In the genomic region with DNA sequence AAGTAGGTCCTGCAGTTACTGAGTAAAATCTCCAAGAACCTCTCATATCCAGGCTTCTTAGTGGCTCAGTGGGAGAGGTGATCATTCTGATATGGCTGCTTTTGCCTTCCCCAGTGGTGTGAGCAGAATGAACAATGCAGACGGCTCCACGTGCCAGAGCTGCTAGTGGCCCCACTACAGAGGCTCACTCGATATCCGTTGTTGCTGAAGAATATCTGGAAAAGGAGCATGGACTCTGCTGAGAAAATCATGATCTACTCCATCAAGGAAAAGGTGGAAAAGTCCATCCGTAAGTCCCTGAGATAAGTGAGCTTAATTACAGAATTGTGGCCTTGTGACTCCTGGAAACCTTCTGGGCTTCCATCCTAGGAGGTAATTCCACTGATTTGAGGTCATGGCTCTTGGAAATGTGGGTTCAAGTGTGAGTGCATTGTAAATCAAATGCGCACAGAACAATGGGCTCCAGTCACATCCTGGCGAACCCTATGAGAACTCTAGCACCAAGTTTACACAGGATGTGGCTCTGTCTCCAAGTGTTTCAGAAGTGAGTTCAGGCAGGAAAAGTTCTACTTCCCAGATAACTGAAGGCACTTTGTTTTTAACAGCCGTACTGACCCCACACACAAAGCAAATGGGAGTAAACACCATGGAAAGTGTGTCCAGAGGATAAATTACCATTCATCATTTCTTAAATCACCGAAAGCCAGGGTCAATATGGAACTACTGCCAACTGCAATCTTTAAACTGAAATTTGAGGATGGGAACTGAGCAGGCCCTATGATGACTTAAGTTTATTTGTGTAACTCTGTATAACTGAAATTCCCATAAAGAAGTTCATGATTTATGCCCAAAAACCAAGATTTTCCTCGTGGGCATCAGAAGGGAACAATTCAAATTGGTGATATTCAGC, we compare ENCODE assay signal across 24 cellular contexts. TPM values are rescaled to one million over a fixed set of nuclear protein-coding genes. Genes with fewer than 3 reads are reported as not detected.
DNase-seq lines count a peak whose midpoint lies in the region; ATAC-seq and TF ChIP-seq lines count a peak whose summit lies in the region.
"Had no signal": no experiment of that assay in that cellular context is flagged by ENCODE, and none has a peak within 500 bp of the region (broad histone marks: within the 10 kb centered on the region; RNA-seq: fewer than 3 reads in every experiment).

No MANE protein-coding gene starts in this region.

- no peak overlapping the region for H4K5ac ChIP-seq in mesendoderm (ENCODE audit: low read length)

- no peaks in the 10 kb centered on the region for H3K9me3 ChIP-seq in DND-41 (ENCODE audit: insufficient read depth, low read length, severe bottlenecking)
- H3K9me3 ChIP-seq: breast epithelium, Peyer's patch had no signal

- no peak overlapping the region for H2BK120ac ChIP-seq in mesendoderm (ENCODE audit: low read depth, low read length)

- H3K9ac ChIP-seq in DND-41 (ENCODE audit: low read depth, low read length) (no peak overlapping the region), mesendoderm (ENCODE audit: low read length) (no peak overlapping the region)
- H3K9ac ChIP-seq: KMS-11 had no signal

- H3K27me3 Mint-ChIP-seq in WTC11 (ENCODE audit: low read depth) = no peaks in the 10 kb centered on the region
- peaks cover 24% of the 10 kb centered on the region for H3K27me3 Mint-ChIP-seq in T-helper 2 cell treated with Interferon-gamma antibody and Interleukin-4, amounts not matched to agents 5 μg/mL and 100 μg/mL, for 36 hours (ENCODE audit: low read depth)

- H3K36me3 Mint-ChIP-seq in WTC11 = no peaks in the 10 kb centered on the region; the same call in 1 of the 2 replicates
- no peaks in the 10 kb centered on the region for H3K36me3 Mint-ChIP-seq in T-helper 2 cell treated with Interferon-gamma antibody and Interleukin-4, amounts not matched to agents 5 μg/mL and 100 μg/mL, for 36 hours (ENCODE audit: low read depth)
- H3K36me3 Mint-ChIP-seq: CD4-positive, alpha-beta memory T cell; mesothelial cell of epicardium had no signal

- no peaks in the 10 kb centered on the region for H4K20me1 ChIP-seq in DND-41 (ENCODE audit: insufficient read depth, low read length)

- no peak overlapping the region for H4K8ac ChIP-seq in mesendoderm (ENCODE audit: low read depth, low read length)

- H3K4me1 ChIP-seq in DND-41 (ENCODE audit: insufficient read depth, low read length) (no peaks in the 10 kb centered on the region), mesendoderm (ENCODE audit: control insufficient read depth, low read depth, low read length) (no peaks in the 10 kb centered on the region)
- H3K4me1 ChIP-seq: breast epithelium, foreskin keratinocyte, Peyer's patch had no signal

- H3K4me3 Mint-ChIP-seq in WTC11 = no peak overlapping the region
- H3K4me3 Mint-ChIP-seq in T-helper 2 cell treated with Interferon-gamma antibody and Interleukin-4, amounts not matched to agents 5 μg/mL and 100 μg/mL, for 36 hours = no peak overlapping the region
- H3K4me3 Mint-ChIP-seq: activated CD8-positive, alpha-beta T cell treated with anti-CD3 and anti-CD28 coated beads for 36 hours; activated naive CD8-positive, alpha-beta T cell; CD4-positive, alpha-beta memory T cell; mesothelial cell of epicardium had no signal

- no peak for DNase-seq in DND-41
- DNase-seq in WTC11 (ENCODE audit: low spot score) = no peak
- peak; percentile 86 for DNase-seq in foreskin melanocyte
- peak; percentile 3 for DNase-seq in mesendoderm
- DNase-seq in T-helper 2 cell treated with Interferon-gamma antibody and Interleukin-4, amounts not matched to agents 5 μg/mL and 100 μg/mL, for 36 hours (ENCODE audit: low spot score) = no peak
- no peak for DNase-seq in cerebellar nuclear complex (lab: John Stamatoyannopoulos, UW)
- DNase-seq: activated CD8-positive, alpha-beta T cell treated with anti-CD3 and anti-CD28 coated beads for 36 hours; CD4-positive, alpha-beta memory T cell; DMS79; effector CD8-positive, alpha-beta T cell; foreskin keratinocyte; NCI-H1092; NCI-H2081 treated with DMSO at 0.1 percent for 48 hours; NCI-H774; Peyer's patch; stimulated activated CD4-positive, alpha-beta T cell treated with anti-CD3 and anti-CD28 coated beads, Interleukin-4, amount 100 ng/mL, for 24 hours; SW 1271 had no signal

- H3K9me3 Mint-ChIP-seq in WTC11 = peaks cover 12% of the 10 kb centered on the region
- H3K9me3 Mint-ChIP-seq in T-helper 2 cell treated with Interferon-gamma antibody and Interleukin-4, amounts not matched to agents 5 μg/mL and 100 μg/mL, for 36 hours = no peaks in the 10 kb centered on the region
- H3K9me3 Mint-ChIP-seq: activated CD8-positive, alpha-beta T cell treated with anti-CD3 and anti-CD28 coated beads for 36 hours had no signal

- H3K27ac ChIP-seq in DND-41 (ENCODE audit: low read length) (no peak overlapping the region), mesendoderm (ENCODE audit: low read depth, low read length) (no peak overlapping the region)
- H3K27ac ChIP-seq: foreskin keratinocyte, KMS-11, VCaP had no signal

- H2BK5ac ChIP-seq in mesendoderm (ENCODE audit: low read length) = no peak overlapping the region

- H3K18ac ChIP-seq in mesendoderm (ENCODE audit: low read length) = no peak overlapping the region

- H3K79me2 ChIP-seq in DND-41 (ENCODE audit: insufficient read depth, low read length) (no peaks in the 10 kb centered on the region), mesendoderm (ENCODE audit: control insufficient read depth, insufficient read depth, low read length) (no peaks in the 10 kb centered on the region)

- H3K4me1 Mint-ChIP-seq in WTC11 = peaks cover 6% of the 10 kb centered on the region
- no peaks in the 10 kb centered on the region for H3K4me1 Mint-ChIP-seq in T-helper 2 cell treated with Interferon-gamma antibody and Interleukin-4, amounts not matched to agents 5 μg/mL and 100 μg/mL, for 36 hours (ENCODE audit: low read depth)
- H3K4me1 Mint-ChIP-seq: mesothelial cell of epicardium had no signal

- H3K4me3 ChIP-seq in DND-41 (ENCODE audit: low read depth in 1 of 2, low read length in 2 of 2) (no peak overlapping the region), mesendoderm (ENCODE audit: low read length) (no peak overlapping the region)
- H3K4me3 ChIP-seq: breast epithelium, Peyer's patch had no signal

- no peak overlapping the region for H3K27ac Mint-ChIP-seq in WTC11
- H3K27ac Mint-ChIP-seq in T-helper 2 cell treated with Interferon-gamma antibody and Interleukin-4, amounts not matched to agents 5 μg/mL and 100 μg/mL, for 36 hours = no peak overlapping the region
- H3K27ac Mint-ChIP-seq: activated CD8-positive, alpha-beta T cell treated with anti-CD3 and anti-CD28 coated beads for 36 hours; activated naive CD8-positive, alpha-beta T cell; CD4-positive, alpha-beta memory T cell; mesothelial cell of epicardium had no signal

- ATAC-seq in DND-41 (ENCODE audit: insufficient read depth, low read depth) = peak; percentile 50; the same call in 2 of the 3 replicates
- peak; percentile 36; the same call in 1 of the 2 replicates for ATAC-seq in WTC11
- ATAC-seq in GM19035 (IDR thresholded peaks at IDR 0.05; ENCODE audit: unreplicated experiment) = no peak
- no peak for ATAC-seq in HG02678 (IDR thresholded peaks at IDR 0.05; ENCODE audit: unreplicated experiment)
- ATAC-seq: activated CD8-positive, alpha-beta T cell treated with anti-CD3 and anti-CD28 coated beads for 36 hours; foreskin keratinocyte had no signal

- TF ChIP-seq CTCF in DND-41 (IDR thresholded peaks at IDR 0.05; ENCODE audit: borderline replicate concordance, extremely low read depth, low read length, poor library complexity, severe bottlenecking) (no peak), WTC11 (IDR thresholded peaks at IDR 0.05) (no peak)

- no peak overlapping the region for H2BK15ac ChIP-seq in mesendoderm (replicated peaks; ENCODE audit: low read depth)

- no peak overlapping the region for H3K4ac ChIP-seq in mesendoderm (ENCODE audit: low read depth, low read length)

- no peaks in the 10 kb centered on the region for H3K27me3 ChIP-seq in DND-41 (ENCODE audit: insufficient read depth, low read length, poor library complexity)
- no peaks in the 10 kb centered on the region for H3K27me3 ChIP-seq in mesendoderm (ENCODE audit: insufficient read depth, low read length, poor library complexity)
- H3K27me3 ChIP-seq: breast epithelium, foreskin keratinocyte, Peyer's patch had no signal

- H3K23ac ChIP-seq in mesendoderm (ENCODE audit: low read length) = no peak overlapping the region

- CTCF ChIA-PET in WTC11 (lab: Charles Lee) = no interaction called here

- no peak overlapping the region for H3K56ac ChIP-seq in mesendoderm (ENCODE audit: low read length)

- no peak overlapping the region for H2AFZ ChIP-seq in DND-41 (ENCODE audit: low read depth, low read length)

- H3K4me2 ChIP-seq in DND-41 (ENCODE audit: insufficient read depth, low read length) (no peak overlapping the region), mesendoderm (ENCODE audit: low read length) (no peak overlapping the region)
- H3K4me2 ChIP-seq: KMS-11 had no signal

- H2AK5ac ChIP-seq in mesendoderm (ENCODE audit: low read length) = no peak overlapping the region

- POLR2A ChIA-PET in WTC11 (lab: Charles Lee) = no interaction called here

- H3K79me1 ChIP-seq in mesendoderm (ENCODE audit: low read length) = no peaks in the 10 kb centered on the region

- H3K36me3 ChIP-seq in DND-41 (ENCODE audit: insufficient read depth, low read length) = no peaks in the 10 kb centered on the region
- no peaks in the 10 kb centered on the region for H3K36me3 ChIP-seq in mesendoderm (ENCODE audit: control insufficient read depth, insufficient read depth, low read length)
- H3K36me3 ChIP-seq: breast epithelium, Peyer's patch had no signal

- no CpG with 5 or more reads among the region's 10 CpGs for WGBS in mesendoderm (ENCODE audit: extremely low coverage, insufficient coverage, low lambda C conversion rate)

TF ChIP-seq in WTC11, 78 proteins besides CTCF, POLR2A, EP300 and RAD21:
- TF ChIP-seq SP1 (CRISPR knock-in tag; conservative IDR thresholded peaks at IDR 0.05) = no peak
TF ChIP-seq in WTC11: peak in this region for 0.

RNA-seq across cellular contexts. Expression of a gene that starts 51.4 kb away (rescaled TPM):
- not detected in 3 replicates for total RNA-seq in WTC11 (2021)
- polyA plus RNA-seq in mesendoderm (2013, experiment 1 of 2) = not detected
- polyA plus RNA-seq in mesendoderm (2013, experiment 2 of 2) = 0.01 TPM
- total RNA-seq: activated CD8-positive, alpha-beta T cell treated with anti-CD3 and anti-CD28 coated beads for 36 hours; CD4-positive, alpha-beta memory T cell; foreskin keratinocyte; mesothelial cell of epicardium had no signal
- polyA plus RNA-seq: foreskin keratinocyte had no signal

Comparison
In these comparisons a context has a peak if more than half of its experiments do, and no peak if none do; other contexts are left out.
1. ATAC-seq: peak in DND-41 (single experiment) and WTC11 (single experiment); none in GM19035 (single experiment) and HG02678 (single experiment).
2. DNase-seq: peak in foreskin melanocyte (single experiment) and mesendoderm (single experiment); none in DND-41 (single experiment), WTC11 (single experiment), T-helper 2 cell treated with Interferon-gamma antibody and Interleukin-4, amounts not matched to agents 5 μg/mL and 100 μg/mL, for 36 hours (single experiment) and cerebellar nuclear complex (0 of 2).